In the genomic region with DNA sequence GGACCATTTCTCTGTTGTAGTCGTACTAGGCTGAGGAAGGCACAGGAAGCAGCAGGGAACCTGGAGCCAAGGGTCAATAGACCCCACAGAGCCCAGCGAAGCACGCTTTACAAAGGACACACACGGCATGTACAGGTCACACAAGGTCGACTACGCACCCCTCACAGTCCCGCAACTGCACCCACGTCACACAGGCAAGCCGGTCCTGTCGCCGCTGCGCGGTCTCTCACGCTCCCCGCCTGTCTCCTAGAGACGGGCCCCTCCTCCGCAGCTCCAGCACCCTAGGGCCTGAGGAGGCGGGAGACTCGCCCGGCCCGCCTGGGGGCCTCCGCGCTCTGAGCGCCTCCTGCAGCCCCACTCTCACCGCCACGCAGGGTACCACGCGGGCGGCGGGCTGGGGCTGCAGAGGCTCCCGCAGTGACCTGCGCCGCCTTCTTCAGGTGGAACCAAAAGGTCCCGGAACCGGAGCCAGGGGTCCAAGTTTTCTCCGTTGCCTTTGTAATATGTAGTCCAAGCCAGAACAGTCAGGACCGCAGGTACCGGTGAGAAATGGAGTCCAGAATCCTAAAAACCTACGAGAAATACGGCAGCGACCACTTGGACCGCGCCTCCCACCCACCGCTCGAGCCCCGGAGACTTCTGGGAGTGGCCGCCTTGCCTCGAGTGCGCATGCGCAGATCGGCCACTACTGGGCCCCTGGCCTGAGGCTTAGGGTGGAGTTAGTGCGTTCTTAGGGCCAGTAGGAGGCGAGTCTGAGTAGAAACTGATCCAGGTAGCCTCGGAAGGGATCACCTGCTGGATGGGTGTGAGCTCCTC, we compare ENCODE assay signal across 1 cellular context.
TF ChIP-seq lines count a peak whose summit lies in the region.

A gene (minus strand): TSS at position 651 of the 816 bp plus-strand sequence. CDS start 8,143 bp downstream, outside the sequence.

TF ChIP-seq in HepG2, 621 proteins besides CTCF, POLR2A, EP300 and RAD21 (continued from another document and continues in another):
- TF ChIP-seq, protein P1, sequence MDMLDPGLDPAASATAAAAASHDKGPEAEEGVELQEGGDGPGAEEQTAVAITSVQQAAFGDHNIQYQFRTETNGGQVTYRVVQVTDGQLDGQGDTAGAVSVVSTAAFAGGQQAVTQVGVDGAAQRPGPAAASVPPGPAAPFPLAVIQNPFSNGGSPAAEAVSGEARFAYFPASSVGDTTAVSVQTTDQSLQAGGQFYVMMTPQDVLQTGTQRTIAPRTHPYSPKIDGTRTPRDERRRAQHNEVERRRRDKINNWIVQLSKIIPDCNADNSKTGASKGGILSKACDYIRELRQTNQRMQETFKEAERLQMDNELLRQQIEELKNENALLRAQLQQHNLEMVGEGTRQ (IDR thresholded peaks at IDR 0.05; ENCODE audit: low read depth, low read length) = no peak
- TF ChIP-seq, protein P1 (CRISPR knock-in tag; IDR thresholded peaks at IDR 0.05; ENCODE audit: borderline replicate concordance) = no peak
- TF ChIP-seq MEF2D (CRISPR knock-in tag; IDR thresholded peaks at IDR 0.05) = no peak; the same call in 1 of the 2 replicates
- TF ChIP-seq ZNF496 (CRISPR knock-in tag; IDR thresholded peaks at IDR 0.05; ENCODE audit: insufficient replicate concordance) = no peak
- peak; percentile 45; the same call in 1 of the 2 replicates for TF ChIP-seq WIZ (CRISPR knock-in tag; IDR thresholded peaks at IDR 0.05)
- TF ChIP-seq MTF1 (CRISPR knock-in tag; IDR thresholded peaks at IDR 0.05) = no peak
- no peak for TF ChIP-seq U2AF2 (IDR thresholded peaks at IDR 0.05; ENCODE audit: low read depth, low read length)
- TF ChIP-seq, protein P2, sequence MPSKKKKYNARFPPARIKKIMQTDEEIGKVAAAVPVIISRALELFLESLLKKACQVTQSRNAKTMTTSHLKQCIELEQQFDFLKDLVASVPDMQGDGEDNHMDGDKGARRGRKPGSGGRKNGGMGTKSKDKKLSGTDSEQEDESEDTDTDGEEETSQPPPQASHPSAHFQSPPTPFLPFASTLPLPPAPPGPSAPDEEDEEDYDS (CRISPR knock-in tag; IDR thresholded peaks at IDR 0.05) = no peak; the same call in 1 of the 2 replicates
- no peak for TF ChIP-seq ZNF776 (CRISPR knock-in tag; IDR thresholded peaks at IDR 0.05)
- no peak for TF ChIP-seq ZNF263 (CRISPR knock-in tag; IDR thresholded peaks at IDR 0.05)
- no peak for TF ChIP-seq ZFP82 (CRISPR knock-in tag; IDR thresholded peaks at IDR 0.05; ENCODE audit: borderline replicate concordance)
- TF ChIP-seq KAT2B (IDR thresholded peaks at IDR 0.05; ENCODE audit: borderline replicate concordance, low read depth, low read length) = no peak
- peak; percentile 80 for TF ChIP-seq ASH2L (IDR thresholded peaks at IDR 0.05; ENCODE audit: insufficient read length, low read depth, low read length)
- TF ChIP-seq POLR2G (IDR thresholded peaks at IDR 0.05; ENCODE audit: low read depth, low read length) = peak; percentile 95
- TF ChIP-seq, protein P3, sequence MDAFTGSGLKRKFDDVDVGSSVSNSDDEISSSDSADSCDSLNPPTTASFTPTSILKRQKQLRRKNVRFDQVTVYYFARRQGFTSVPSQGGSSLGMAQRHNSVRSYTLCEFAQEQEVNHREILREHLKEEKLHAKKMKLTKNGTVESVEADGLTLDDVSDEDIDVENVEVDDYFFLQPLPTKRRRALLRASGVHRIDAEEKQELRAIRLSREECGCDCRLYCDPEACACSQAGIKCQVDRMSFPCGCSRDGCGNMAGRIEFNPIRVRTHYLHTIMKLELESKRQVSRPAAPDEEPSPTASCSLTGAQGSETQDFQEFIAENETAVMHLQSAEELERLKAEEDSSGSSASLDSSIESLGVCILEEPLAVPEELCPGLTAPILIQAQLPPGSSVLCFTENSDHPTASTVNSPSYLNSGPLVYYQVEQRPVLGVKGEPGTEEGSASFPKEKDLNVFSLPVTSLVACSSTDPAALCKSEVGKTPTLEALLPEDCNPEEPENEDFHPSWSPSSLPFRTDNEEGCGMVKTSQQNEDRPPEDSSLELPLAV (CRISPR knock-in tag; conservative IDR thresholded peaks at IDR 0.05; ENCODE audit: low read depth) = no peak
- no peak for TF ChIP-seq ZFP62 (CRISPR knock-in tag; IDR thresholded peaks at IDR 0.05)
- TF ChIP-seq MIER2 (CRISPR knock-in tag; IDR thresholded peaks at IDR 0.05) = no peak
- TF ChIP-seq, protein P4, sequence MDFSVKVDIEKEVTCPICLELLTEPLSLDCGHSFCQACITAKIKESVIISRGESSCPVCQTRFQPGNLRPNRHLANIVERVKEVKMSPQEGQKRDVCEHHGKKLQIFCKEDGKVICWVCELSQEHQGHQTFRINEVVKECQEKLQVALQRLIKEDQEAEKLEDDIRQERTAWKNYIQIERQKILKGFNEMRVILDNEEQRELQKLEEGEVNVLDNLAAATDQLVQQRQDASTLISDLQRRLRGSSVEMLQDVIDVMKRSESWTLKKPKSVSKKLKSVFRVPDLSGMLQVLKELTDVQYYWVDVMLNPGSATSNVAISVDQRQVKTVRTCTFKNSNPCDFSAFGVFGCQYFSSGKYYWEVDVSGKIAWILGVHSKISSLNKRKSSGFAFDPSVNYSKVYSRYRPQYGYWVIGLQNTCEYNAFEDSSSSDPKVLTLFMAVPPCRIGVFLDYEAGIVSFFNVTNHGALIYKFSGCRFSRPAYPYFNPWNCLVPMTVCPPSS (IDR thresholded peaks at IDR 0.05) = no peak
- TF ChIP-seq, protein P5, sequence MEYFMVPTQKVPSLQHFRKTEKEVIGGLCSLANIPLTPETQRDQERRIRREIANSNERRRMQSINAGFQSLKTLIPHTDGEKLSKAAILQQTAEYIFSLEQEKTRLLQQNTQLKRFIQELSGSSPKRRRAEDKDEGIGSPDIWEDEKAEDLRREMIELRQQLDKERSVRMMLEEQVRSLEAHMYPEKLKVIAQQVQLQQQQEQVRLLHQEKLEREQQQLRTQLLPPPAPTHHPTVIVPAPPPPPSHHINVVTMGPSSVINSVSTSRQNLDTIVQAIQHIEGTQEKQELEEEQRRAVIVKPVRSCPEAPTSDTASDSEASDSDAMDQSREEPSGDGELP (IDR thresholded peaks at IDR 0.05; ENCODE audit: borderline replicate concordance, low read depth) = no peak
- no peak for TF ChIP-seq STAT5B (CRISPR knock-in tag; IDR thresholded peaks at IDR 0.05)
- TF ChIP-seq ZSCAN25 (CRISPR knock-in tag; IDR thresholded peaks at IDR 0.05) = peak; percentile 58; the same call in 1 of the 2 replicates
- peak; percentile 27; the same call in 1 of the 2 replicates for TF ChIP-seq ARNTL (CRISPR knock-in tag; IDR thresholded peaks at IDR 0.05)
- no peak for TF ChIP-seq NONO (IDR thresholded peaks at IDR 0.05)
- peak; percentile 80 for TF ChIP-seq NONO (CRISPR knock-in tag; conservative IDR thresholded peaks at IDR 0.05)
- peak; percentile 25; the same call in 1 of the 2 replicates for TF ChIP-seq ZNF782 (CRISPR knock-in tag; IDR thresholded peaks at IDR 0.05; ENCODE audit: borderline replicate concordance)
- no peak for TF ChIP-seq HNF4A (CRISPR knock-in tag; IDR thresholded peaks at IDR 0.05)
- TF ChIP-seq ZBTB38 (CRISPR knock-in tag; IDR thresholded peaks at IDR 0.05) = peak; percentile 74; the same call in 1 of the 2 replicates
- TF ChIP-seq ZNF136 (CRISPR knock-in tag; IDR thresholded peaks at IDR 0.05; ENCODE audit: low read depth) = peak; percentile 83; the same call in 1 of the 2 replicates
- no peak for TF ChIP-seq ZSCAN22 (CRISPR knock-in tag; IDR thresholded peaks at IDR 0.05)
- no peak; the same call in 1 of the 2 replicates for TF ChIP-seq ZNF567 (CRISPR knock-in tag; IDR thresholded peaks at IDR 0.05; ENCODE audit: borderline replicate concordance)
- TF ChIP-seq ZNF569 (CRISPR knock-in tag; IDR thresholded peaks at IDR 0.05; ENCODE audit: borderline replicate concordance) = no peak
- no peak for TF ChIP-seq U2AF1 (optimal IDR thresholded peaks at IDR 0.05; ENCODE audit: low read depth, low read length)
- TF ChIP-seq NRL (CRISPR knock-in tag; IDR thresholded peaks at IDR 0.05; ENCODE audit: borderline replicate concordance) = no peak
- TF ChIP-seq, protein P6, sequence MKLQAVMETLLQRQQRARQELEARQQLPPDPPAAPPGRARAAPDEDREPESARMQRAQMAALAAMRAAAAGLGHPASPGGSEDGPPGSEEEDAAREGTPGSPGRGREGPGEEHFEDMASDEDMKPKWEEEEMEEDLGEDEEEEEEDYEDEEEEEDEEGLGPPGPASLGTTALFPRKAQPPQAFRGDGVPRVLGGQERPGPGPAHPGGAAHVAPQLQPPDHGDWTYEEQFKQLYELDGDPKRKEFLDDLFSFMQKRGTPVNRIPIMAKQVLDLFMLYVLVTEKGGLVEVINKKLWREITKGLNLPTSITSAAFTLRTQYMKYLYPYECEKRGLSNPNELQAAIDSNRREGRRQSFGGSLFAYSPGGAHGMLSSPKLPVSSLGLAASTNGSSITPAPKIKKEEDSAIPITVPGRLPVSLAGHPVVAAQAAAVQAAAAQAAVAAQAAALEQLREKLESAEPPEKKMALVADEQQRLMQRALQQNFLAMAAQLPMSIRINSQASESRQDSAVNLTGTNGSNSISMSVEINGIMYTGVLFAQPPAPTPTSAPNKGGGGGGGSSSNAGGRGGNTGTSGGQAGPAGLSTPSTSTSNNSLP (IDR thresholded peaks at IDR 0.05; ENCODE audit: low read depth, low read length) = no peak
- TF ChIP-seq, protein P7, sequence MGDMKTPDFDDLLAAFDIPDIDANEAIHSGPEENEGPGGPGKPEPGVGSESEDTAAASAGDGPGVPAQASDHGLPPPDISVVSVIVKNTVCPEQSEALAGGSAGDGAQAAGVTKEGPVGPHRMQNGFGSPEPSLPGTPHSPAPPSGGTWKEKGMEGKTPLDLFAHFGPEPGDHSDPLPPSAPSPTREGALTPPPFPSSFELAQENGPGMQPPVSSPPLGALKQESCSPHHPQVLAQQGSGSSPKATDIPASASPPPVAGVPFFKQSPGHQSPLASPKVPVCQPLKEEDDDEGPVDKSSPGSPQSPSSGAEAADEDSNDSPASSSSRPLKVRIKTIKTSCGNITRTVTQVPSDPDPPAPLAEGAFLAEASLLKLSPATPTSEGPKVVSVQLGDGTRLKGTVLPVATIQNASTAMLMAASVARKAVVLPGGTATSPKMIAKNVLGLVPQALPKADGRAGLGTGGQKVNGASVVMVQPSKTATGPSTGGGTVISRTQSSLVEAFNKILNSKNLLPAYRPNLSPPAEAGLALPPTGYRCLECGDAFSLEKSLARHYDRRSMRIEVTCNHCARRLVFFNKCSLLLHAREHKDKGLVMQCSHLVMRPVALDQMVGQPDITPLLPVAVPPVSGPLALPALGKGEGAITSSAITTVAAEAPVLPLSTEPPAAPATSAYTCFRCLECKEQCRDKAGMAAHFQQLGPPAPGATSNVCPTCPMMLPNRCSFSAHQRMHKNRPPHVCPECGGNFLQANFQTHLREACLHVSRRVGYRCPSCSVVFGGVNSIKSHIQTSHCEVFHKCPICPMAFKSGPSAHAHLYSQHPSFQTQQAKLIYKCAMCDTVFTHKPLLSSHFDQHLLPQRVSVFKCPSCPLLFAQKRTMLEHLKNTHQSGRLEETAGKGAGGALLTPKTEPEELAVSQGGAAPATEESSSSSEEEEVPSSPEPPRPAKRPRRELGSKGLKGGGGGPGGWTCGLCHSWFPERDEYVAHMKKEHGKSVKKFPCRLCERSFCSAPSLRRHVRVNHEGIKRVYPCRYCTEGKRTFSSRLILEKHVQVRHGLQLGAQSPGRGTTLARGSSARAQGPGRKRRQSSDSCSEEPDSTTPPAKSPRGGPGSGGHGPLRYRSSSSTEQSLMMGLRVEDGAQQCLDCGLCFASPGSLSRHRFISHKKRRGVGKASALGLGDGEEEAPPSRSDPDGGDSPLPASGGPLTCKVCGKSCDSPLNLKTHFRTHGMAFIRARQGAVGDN (CRISPR knock-in tag; IDR thresholded peaks at IDR 0.05) = peak; percentile 87
- TF ChIP-seq MZF1 (CRISPR knock-in tag; IDR thresholded peaks at IDR 0.05; ENCODE audit: borderline replicate concordance) = no peak
- TF ChIP-seq, protein P8, sequence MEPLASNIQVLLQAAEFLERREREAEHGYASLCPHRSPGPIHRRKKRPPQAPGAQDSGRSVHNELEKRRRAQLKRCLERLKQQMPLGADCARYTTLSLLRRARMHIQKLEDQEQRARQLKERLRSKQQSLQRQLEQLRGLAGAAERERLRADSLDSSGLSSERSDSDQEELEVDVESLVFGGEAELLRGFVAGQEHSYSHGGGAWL (CRISPR knock-in tag; IDR thresholded peaks at IDR 0.05) = no peak
- TF ChIP-seq ZNF124 (CRISPR knock-in tag; IDR thresholded peaks at IDR 0.05) = no peak
- TF ChIP-seq ZNF30 (CRISPR knock-in tag; IDR thresholded peaks at IDR 0.05) = no peak
- TF ChIP-seq, protein P9, sequence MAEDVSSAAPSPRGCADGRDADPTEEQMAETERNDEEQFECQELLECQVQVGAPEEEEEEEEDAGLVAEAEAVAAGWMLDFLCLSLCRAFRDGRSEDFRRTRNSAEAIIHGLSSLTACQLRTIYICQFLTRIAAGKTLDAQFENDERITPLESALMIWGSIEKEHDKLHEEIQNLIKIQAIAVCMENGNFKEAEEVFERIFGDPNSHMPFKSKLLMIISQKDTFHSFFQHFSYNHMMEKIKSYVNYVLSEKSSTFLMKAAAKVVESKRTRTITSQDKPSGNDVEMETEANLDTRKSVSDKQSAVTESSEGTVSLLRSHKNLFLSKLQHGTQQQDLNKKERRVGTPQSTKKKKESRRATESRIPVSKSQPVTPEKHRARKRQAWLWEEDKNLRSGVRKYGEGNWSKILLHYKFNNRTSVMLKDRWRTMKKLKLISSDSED (CRISPR knock-in tag; IDR thresholded peaks at IDR 0.05) = no peak
- TF ChIP-seq GATA4 (IDR thresholded peaks at IDR 0.05; ENCODE audit: borderline replicate concordance, low read depth) = peak; percentile 57; the same call in 1 of the 2 replicates
- TF ChIP-seq ARNT2 (CRISPR knock-in tag; IDR thresholded peaks at IDR 0.05; ENCODE audit: low read depth) = no peak; the same call in 1 of the 2 replicates
- TF ChIP-seq HNF4G (IDR thresholded peaks at IDR 0.05; ENCODE audit: borderline replicate concordance, low read depth, low read length) = no peak
- TF ChIP-seq HNF4G (CRISPR knock-in tag; IDR thresholded peaks at IDR 0.05; ENCODE audit: borderline replicate concordance, low read depth) = 0 out of 2 replicates have a peak, but pooled peaks have one; percentile 11
- TF ChIP-seq, protein P10, sequence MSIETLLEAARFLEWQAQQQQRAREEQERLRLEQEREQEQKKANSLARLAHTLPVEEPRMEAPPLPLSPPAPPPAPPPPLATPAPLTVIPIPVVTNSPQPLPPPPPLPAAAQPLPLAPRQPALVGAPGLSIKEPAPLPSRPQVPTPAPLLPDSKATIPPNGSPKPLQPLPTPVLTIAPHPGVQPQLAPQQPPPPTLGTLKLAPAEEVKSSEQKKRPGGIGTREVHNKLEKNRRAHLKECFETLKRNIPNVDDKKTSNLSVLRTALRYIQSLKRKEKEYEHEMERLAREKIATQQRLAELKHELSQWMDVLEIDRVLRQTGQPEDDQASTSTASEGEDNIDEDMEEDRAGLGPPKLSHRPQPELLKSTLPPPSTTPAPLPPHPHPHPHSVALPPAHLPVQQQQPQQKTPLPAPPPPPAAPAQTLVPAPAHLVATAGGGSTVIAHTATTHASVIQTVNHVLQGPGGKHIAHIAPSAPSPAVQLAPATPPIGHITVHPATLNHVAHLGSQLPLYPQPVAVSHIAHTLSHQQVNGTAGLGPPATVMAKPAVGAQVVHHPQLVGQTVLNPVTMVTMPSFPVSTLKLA (IDR thresholded peaks at IDR 0.05) = no peak
- TF ChIP-seq ELF1 (CRISPR knock-in tag; IDR thresholded peaks at IDR 0.05) = no peak; the same call in 1 of the 2 replicates
- no peak for TF ChIP-seq GABPA (IDR thresholded peaks at IDR 0.05; ENCODE audit: low read depth, low read length)
- TF ChIP-seq GABPA (CRISPR knock-in tag; IDR thresholded peaks at IDR 0.05; ENCODE audit: low read depth) = no peak
